In the genomic region with DNA sequence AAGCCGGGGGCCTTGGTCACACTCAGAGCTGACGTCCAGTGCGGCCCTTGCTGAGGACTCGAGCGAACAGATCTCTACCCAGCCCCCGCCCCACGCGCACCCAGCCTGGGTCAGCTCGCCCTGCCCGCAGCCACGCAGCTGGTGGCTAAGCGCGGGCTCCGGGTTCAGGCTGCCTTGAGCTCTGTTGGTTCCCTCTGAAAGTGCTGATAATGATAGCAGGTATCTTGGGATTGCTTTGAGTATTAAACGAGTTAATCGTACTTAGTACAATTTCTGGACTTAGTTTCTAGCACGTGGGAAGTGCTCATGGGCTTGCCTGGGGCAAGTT, we compare ENCODE assay signal across 1 cellular context.
TF ChIP-seq lines count a peak whose summit lies in the region.

No MANE protein-coding gene starts in this region.

TF ChIP-seq in GM23338, 12 proteins besides CTCF, POLR2A, EP300 and RAD21 (continued from another document):
- TF ChIP-seq, protein P1, sequence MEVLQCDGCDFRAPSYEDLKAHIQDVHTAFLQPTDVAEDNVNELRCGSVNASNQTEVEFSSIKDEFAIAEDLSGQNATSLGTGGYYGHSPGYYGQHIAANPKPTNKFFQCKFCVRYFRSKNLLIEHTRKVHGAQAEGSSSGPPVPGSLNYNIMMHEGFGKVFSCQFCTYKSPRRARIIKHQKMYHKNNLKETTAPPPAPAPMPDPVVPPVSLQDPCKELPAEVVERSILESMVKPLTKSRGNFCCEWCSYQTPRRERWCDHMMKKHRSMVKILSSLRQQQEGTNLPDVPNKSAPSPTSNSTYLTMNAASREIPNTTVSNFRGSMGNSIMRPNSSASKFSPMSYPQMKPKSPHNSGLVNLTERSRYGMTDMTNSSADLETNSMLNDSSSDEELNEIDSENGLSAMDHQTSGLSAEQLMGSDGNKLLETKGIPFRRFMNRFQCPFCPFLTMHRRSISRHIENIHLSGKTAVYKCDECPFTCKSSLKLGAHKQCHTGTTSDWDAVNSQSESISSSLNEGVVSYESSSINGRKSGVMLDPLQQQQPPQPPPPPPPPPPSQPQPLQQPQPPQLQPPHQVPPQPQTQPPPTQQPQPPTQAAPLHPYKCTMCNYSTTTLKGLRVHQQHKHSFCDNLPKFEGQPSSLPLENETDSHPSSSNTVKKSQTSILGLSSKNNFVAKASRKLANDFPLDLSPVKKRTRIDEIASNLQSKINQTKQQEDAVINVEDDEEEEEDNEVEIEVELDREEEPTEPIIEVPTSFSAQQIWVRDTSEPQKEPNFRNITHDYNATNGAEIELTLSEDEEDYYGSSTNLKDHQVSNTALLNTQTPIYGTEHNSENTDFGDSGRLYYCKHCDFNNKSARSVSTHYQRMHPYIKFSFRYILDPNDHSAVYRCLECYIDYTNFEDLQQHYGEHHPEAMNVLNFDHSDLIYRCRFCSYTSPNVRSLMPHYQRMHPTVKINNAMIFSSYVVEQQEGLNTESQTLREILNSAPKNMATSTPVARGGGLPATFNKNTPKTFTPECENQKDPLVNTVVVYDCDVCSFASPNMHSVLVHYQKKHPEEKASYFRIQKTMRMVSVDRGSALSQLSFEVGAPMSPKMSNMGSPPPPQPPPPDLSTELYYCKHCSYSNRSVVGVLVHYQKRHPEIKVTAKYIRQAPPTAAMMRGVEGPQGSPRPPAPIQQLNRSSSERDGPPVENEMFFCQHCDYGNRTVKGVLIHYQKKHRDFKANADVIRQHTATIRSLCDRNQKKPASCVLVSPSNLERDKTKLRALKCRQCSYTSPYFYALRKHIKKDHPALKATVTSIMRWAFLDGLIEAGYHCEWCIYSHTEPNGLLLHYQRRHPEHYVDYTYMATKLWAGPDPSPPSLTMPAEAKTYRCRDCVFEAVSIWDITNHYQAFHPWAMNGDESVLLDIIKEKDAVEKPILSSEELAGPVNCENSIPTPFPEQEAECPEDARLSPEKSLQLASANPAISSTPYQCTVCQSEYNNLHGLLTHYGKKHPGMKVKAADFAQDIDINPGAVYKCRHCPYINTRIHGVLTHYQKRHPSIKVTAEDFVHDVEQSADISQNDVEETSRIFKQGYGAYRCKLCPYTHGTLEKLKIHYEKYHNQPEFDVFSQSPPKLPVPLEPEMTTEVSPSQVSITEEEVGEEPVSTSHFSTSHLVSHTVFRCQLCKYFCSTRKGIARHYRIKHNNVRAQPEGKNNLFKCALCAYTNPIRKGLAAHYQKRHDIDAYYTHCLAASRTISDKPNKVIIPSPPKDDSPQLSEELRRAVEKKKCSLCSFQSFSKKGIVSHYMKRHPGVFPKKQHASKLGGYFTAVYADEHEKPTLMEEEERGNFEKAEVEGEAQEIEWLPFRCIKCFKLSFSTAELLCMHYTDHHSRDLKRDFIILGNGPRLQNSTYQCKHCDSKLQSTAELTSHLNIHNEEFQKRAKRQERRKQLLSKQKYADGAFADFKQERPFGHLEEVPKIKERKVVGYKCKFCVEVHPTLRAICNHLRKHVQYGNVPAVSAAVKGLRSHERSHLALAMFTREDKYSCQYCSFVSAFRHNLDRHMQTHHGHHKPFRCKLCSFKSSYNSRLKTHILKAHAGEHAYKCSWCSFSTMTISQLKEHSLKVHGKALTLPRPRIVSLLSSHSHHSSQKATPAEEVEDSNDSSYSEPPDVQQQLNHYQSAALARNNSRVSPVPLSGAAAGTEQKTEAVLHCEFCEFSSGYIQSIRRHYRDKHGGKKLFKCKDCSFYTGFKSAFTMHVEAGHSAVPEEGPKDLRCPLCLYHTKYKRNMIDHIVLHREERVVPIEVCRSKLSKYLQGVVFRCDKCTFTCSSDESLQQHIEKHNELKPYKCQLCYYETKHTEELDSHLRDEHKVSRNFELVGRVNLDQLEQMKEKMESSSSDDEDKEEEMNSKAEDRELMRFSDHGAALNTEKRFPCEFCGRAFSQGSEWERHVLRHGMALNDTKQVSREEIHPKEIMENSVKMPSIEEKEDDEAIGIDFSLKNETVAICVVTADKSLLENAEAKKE (CRISPR knock-in tag; IDR thresholded peaks at IDR 0.05): no peak
- TF ChIP-seq JUNB (IDR thresholded peaks at IDR 0.05; ENCODE audit: unreplicated experiment) (no peak), EZH2 (IDR thresholded peaks at IDR 0.05; ENCODE audit: low read depth, unreplicated experiment) (no peak), STAT1 (IDR thresholded peaks at IDR 0.05; ENCODE audit: unreplicated experiment) (no peak)
